19 cellular contexts compared by ENCODE assay signal in genomic region chr1:153397056-153397923, GRCh38. TPM values are rescaled to one million over a fixed set of nuclear protein-coding genes. Genes with fewer than 3 reads are reported as not detected.
A peak's percentile ranks its signal among the peaks of the same experiment; 100 is the strongest.
DNase-seq lines count a peak whose midpoint lies in the region; ATAC-seq and TF ChIP-seq lines count a peak whose summit lies in the region.
"Had no signal": no experiment of that assay in that cellular context is flagged by ENCODE, and none has a peak within 500 bp of the region (broad histone marks: within the 10 kb centered on the region; RNA-seq: fewer than 3 reads in every experiment).

No MANE protein-coding gene starts in this region.

- ATAC-seq in HG02938 (IDR thresholded peaks at IDR 0.05; ENCODE audit: unreplicated experiment) = no peak
- ATAC-seq in activated CD8-positive, alpha-beta T cell treated with anti-CD3 and anti-CD28 coated beads for 36 hours = no peak
- ATAC-seq: A549 had no signal

- peak; percentile 39 for DNase-seq in DMS 273 treated with DMSO at 0.1 percent for 48 hours (lab: John Stamatoyannopoulos, UW)
- peak; percentile 78 for DNase-seq in NCI-H2171 treated with DMSO at 0.1 percent for 48 hours (lab: John Stamatoyannopoulos, UW)
- DNase-seq in coronary artery (ENCODE audit: low spot score) = peak; percentile 47
- no peak for DNase-seq in suprapubic skin (ENCODE audit: low spot score in 2 of 2)
- no peak for DNase-seq in activated CD8-positive, alpha-beta T cell treated with anti-CD3 and anti-CD28 coated beads for 36 hours
- DNase-seq: DMS153, EL, MV-4-11, NCI-H1417 treated with DMSO at 0.1 percent for 48 hours, NCI-H2081 treated with DMSO at 0.1 percent for 48 hours, NCI-H226, NCI-H526 treated with DMSO at 0.1 percent for 48 hours, OCI-M1, RPMI8226, SIG-M5 had no signal

- no peaks in the 10 kb centered on the region for H3K36me3 Mint-ChIP-seq in activated CD8-positive, alpha-beta T cell treated with anti-CD3 and anti-CD28 coated beads for 36 hours (ENCODE audit: low read depth)

- TF ChIP-seq CTCF in coronary artery (IDR thresholded peaks at IDR 0.05) (no peak), neutrophil (IDR thresholded peaks at IDR 0.05) (no peak), suprapubic skin (IDR thresholded peaks at IDR 0.05) (no peak)
- no peak for TF ChIP-seq CTCF in activated CD8-positive, alpha-beta T cell treated with anti-CD3 and anti-CD28 coated beads for 36 hours (IDR thresholded peaks at IDR 0.05)

- H3K27ac ChIP-seq in coronary artery (no peak overlapping the region), neutrophil (peak overlapping the region; percentile 100), suprapubic skin (no peak overlapping the region)
- H3K27ac ChIP-seq: A549, C4-2B had no signal

- no peaks in the 10 kb centered on the region for H3K27me3 ChIP-seq in neutrophil
- peaks cover 21% of the 10 kb centered on the region for H3K27me3 ChIP-seq in suprapubic skin

- H3K9me3 ChIP-seq in neutrophil (no peaks in the 10 kb centered on the region), suprapubic skin (no peaks in the 10 kb centered on the region)
- H3K9me3 ChIP-seq: A549 had no signal

- peaks cover 100% of the 10 kb centered on the region in 2 experiments for H3K4me1 ChIP-seq in neutrophil (ENCODE audit: control insufficient read depth in 1 of 2, insufficient read depth in 1 of 2, low read depth in 1 of 2, low read length in 1 of 2)
- H3K4me1 ChIP-seq in suprapubic skin = peaks cover 15% of the 10 kb centered on the region
- H3K4me1 ChIP-seq: A549 had no signal

- no peak for TF ChIP-seq POLR2A in suprapubic skin (IDR thresholded peaks at IDR 0.05)

- H3K4me3 ChIP-seq in coronary artery (no peak overlapping the region), neutrophil (ENCODE audit: low read depth in 1 of 2, low read length in 1 of 2) (peak overlapping the region; percentile 10 to 12), suprapubic skin (no peak overlapping the region)
- H3K4me3 ChIP-seq: A549 had no signal

- no peaks in the 10 kb centered on the region for H3K9me3 Mint-ChIP-seq in activated CD8-positive, alpha-beta T cell treated with anti-CD3 and anti-CD28 coated beads for 36 hours

- no peak for TF ChIP-seq EP300 in suprapubic skin (IDR thresholded peaks at IDR 0.05)

- intact Hi-C loops in activated CD8-positive, alpha-beta T cell treated with anti-CD3 and anti-CD28 coated beads for 36 hours (cut with micrococcal nuclease) = no loop called here

- H3K27me3 Mint-ChIP-seq in activated CD8-positive, alpha-beta T cell treated with anti-CD3 and anti-CD28 coated beads for 36 hours = peaks cover 2% of the 10 kb centered on the region

- H3K4me1 Mint-ChIP-seq in activated CD8-positive, alpha-beta T cell treated with anti-CD3 and anti-CD28 coated beads for 36 hours (ENCODE audit: low read depth) = no peaks in the 10 kb centered on the region

- H3K36me3 ChIP-seq in neutrophil = no peaks in the 10 kb centered on the region
- no peaks in the 10 kb centered on the region for H3K36me3 ChIP-seq in suprapubic skin

- no peak overlapping the region for H3K4me3 Mint-ChIP-seq in activated CD8-positive, alpha-beta T cell treated with anti-CD3 and anti-CD28 coated beads for 36 hours

- POLR2A ChIA-PET in activated CD8-positive, alpha-beta T cell treated with anti-CD3 and anti-CD28 coated beads for 36 hours (lab: Charles Lee) = no interaction called here

- CTCF ChIA-PET in activated CD8-positive, alpha-beta T cell treated with anti-CD3 and anti-CD28 coated beads for 36 hours (lab: Charles Lee) = no interaction called here

- WGBS in suprapubic skin = 88% methylated on average over 18 of the region's 18 CpGs

- no peak overlapping the region for H3K27ac Mint-ChIP-seq in activated CD8-positive, alpha-beta T cell treated with anti-CD3 and anti-CD28 coated beads for 36 hours

RNA-seq across cellular contexts. Expression of gene S100A8, which starts 6.4 kb away (rescaled TPM):
- total RNA-seq in suprapubic skin = 10 to 100 TPM in 3 of 4 donors, 1 to 10 TPM in 1; 5.7 to 38.4 (median 19.5) TPM
- total RNA-seq in activated CD8-positive, alpha-beta T cell treated with anti-CD3 and anti-CD28 coated beads for 36 hours = not detected

RNA-seq across cellular contexts. Expression of gene S100A7A, which starts 19.0 kb away (rescaled TPM):
- under 1 TPM in 1 of 4 donors, not detected in 3; 0.10 TPM for total RNA-seq in suprapubic skin
- total RNA-seq in activated CD8-positive, alpha-beta T cell treated with anti-CD3 and anti-CD28 coated beads for 36 hours = not detected

RNA-seq across cellular contexts. Expression of gene S100A12, which starts 21.9 kb away (rescaled TPM):
- not detected for total RNA-seq in suprapubic skin
- not detected for total RNA-seq in activated CD8-positive, alpha-beta T cell treated with anti-CD3 and anti-CD28 coated beads for 36 hours

RNA-seq across cellular contexts. Expression of gene S100A9, which starts 39.6 kb away (rescaled TPM):
- 10 to 100 TPM; 11.0 to 95.4 (median 51.1) TPM for total RNA-seq in suprapubic skin
- total RNA-seq in activated CD8-positive, alpha-beta T cell treated with anti-CD3 and anti-CD28 coated beads for 36 hours = not detected

RNA-seq across cellular contexts. Expression of gene PGLYRP4, which starts 48.6 kb away (rescaled TPM):
- total RNA-seq in suprapubic skin = 10 to 100 TPM; 13.0 to 35.0 (median 21.2) TPM
- not detected for total RNA-seq in activated CD8-positive, alpha-beta T cell treated with anti-CD3 and anti-CD28 coated beads for 36 hours

Comparison
In these comparisons a context has a peak if more than half of its experiments do, and no peak if none do; other contexts are left out.
1. DNase-seq: peak in DMS 273 treated with DMSO at 0.1 percent for 48 hours (single experiment), NCI-H2171 treated with DMSO at 0.1 percent for 48 hours (single experiment) and coronary artery (single experiment); none in suprapubic skin (0 of 2) and activated CD8-positive, alpha-beta T cell treated with anti-CD3 and anti-CD28 coated beads for 36 hours (single experiment).
2. H3K4me3 ChIP-seq: peak in neutrophil (2 of 2); none in coronary artery (single experiment) and suprapubic skin (single experiment).
3. RNA of gene S100A8, which starts 6.4 kb away (total RNA-seq): 5.7 to 38.4 TPM in suprapubic skin; not detected in activated CD8-positive, alpha-beta T cell treated with anti-CD3 and anti-CD28 coated beads for 36 hours; every median in the first group is over 4 times any median in the second.